ENCODE assay signal across 1 cellular context in genomic region chr3:184525337-184526157, GRCh38.
TF ChIP-seq lines count a peak whose summit lies in the region.

No MANE protein-coding gene starts in this region.

TF ChIP-seq in HepG2, 621 proteins besides CTCF, POLR2A, EP300 and RAD21 (continued from another document):
- no peak for TF ChIP-seq SYNCRIP (IDR thresholded peaks at IDR 0.05; ENCODE audit: insufficient read depth, low read depth, low read length)
- no peak for TF ChIP-seq RERE (CRISPR knock-in tag; IDR thresholded peaks at IDR 0.05; ENCODE audit: low read depth)
- TF ChIP-seq ZNF780A (CRISPR knock-in tag; IDR thresholded peaks at IDR 0.05): no peak
- no peak for TF ChIP-seq ZNF317 (CRISPR knock-in tag; IDR thresholded peaks at IDR 0.05)
- peak; percentile 54 for TF ChIP-seq HNRNPLL (IDR thresholded peaks at IDR 0.05; ENCODE audit: low read depth, low read length, poor library complexity, severe bottlenecking)
- TF ChIP-seq ZNF800 (CRISPR knock-in tag; IDR thresholded peaks at IDR 0.05): peak; percentile 86
- TF ChIP-seq ZFP36L1 (CRISPR knock-in tag; IDR thresholded peaks at IDR 0.05): no peak
- no peak for TF ChIP-seq ZNF749 (CRISPR knock-in tag; IDR thresholded peaks at IDR 0.05; ENCODE audit: borderline replicate concordance)
- TF ChIP-seq SALL2 (CRISPR knock-in tag; IDR thresholded peaks at IDR 0.05): no peak
- TF ChIP-seq CEBPB (IDR thresholded peaks at IDR 0.05; ENCODE audit: borderline replicate concordance, low read depth, low read length): no peak
- TF ChIP-seq ZNF282 (IDR thresholded peaks at IDR 0.05; ENCODE audit: partially characterized antibody): no peak
- TF ChIP-seq ZNF275 (CRISPR knock-in tag; IDR thresholded peaks at IDR 0.05; ENCODE audit: borderline replicate concordance): no peak
- TF ChIP-seq U2AF2 (IDR thresholded peaks at IDR 0.05; ENCODE audit: low read depth, low read length): no peak
- no peak for TF ChIP-seq ZKSCAN8 (CRISPR knock-in tag; IDR thresholded peaks at IDR 0.05; ENCODE audit: borderline replicate concordance)
- 0 out of 2 replicates have a peak, but pooled peaks have one; percentile 53 for TF ChIP-seq EZH2 (conservative IDR thresholded peaks at IDR 0.05; ENCODE audit: low read depth, low read length)
- peak; percentile 71; the same call in 1 of the 2 replicates for TF ChIP-seq MYPOP (CRISPR knock-in tag; IDR thresholded peaks at IDR 0.05)
- no peak for TF ChIP-seq CREB1 (IDR thresholded peaks at IDR 0.05)
- no peak for TF ChIP-seq CREB1 (CRISPR knock-in tag; IDR thresholded peaks at IDR 0.05)
- no peak for TF ChIP-seq YEATS4 (CRISPR knock-in tag; IDR thresholded peaks at IDR 0.05; ENCODE audit: borderline replicate concordance)
- TF ChIP-seq NCOA2 (CRISPR knock-in tag; IDR thresholded peaks at IDR 0.05): no peak
- TF ChIP-seq ZNF292 (CRISPR knock-in tag; IDR thresholded peaks at IDR 0.05; ENCODE audit: borderline replicate concordance, low read depth): no peak
- TF ChIP-seq MTF2 (CRISPR knock-in tag; IDR thresholded peaks at IDR 0.05; ENCODE audit: borderline replicate concordance): 0 out of 2 replicates have a peak, but pooled peaks have one; percentile 36
- TF ChIP-seq ZNF556 (CRISPR knock-in tag; IDR thresholded peaks at IDR 0.05; ENCODE audit: borderline replicate concordance): no peak
- peak; percentile 47 for TF ChIP-seq ZNF687 (CRISPR knock-in tag; IDR thresholded peaks at IDR 0.05)
